8 cellular contexts compared by ENCODE assay signal in the genomic region with DNA sequence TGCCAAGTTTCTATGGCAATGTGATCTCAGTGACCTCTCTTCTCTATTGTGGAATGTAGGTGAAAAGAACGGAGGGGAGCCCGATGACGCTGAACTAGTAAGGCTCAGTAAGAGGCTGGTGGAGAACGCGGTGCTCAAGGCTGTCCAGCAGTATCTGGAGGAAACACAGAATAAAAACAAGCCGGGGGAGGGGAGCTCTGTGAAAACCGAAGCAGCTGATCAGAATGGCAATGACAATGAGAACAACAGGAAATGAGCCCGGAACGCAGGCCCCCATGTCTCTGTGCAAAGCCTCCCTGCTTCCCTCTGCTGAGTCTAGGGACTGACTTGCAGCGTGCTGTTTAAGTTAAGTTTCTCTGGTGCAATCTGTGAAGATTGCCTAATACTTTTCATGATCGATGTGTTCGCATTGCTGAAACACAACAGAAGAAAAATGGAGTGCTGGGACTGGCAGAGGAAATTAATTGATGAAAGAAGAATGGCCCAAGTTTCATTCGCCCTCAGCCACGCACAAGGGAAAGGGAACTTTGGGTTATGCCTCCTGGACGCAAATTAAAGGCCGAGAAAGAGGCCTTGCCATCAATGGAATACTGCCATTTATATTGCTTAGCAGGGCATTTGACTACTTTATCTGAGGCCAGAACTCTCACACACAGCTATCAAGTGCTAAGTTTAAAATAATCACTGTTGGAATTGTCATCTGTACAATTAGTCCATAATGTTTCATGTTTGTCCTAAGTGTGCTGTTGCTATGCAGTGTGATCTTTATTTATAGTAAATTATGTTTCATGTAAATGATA.
DNase-seq lines count a peak whose midpoint lies in the region; TF ChIP-seq lines count a peak whose summit lies in the region.

No MANE protein-coding gene starts in this region.

- H3K27ac Mint-ChIP-seq in Caco-2 (ENCODE audit: unreplicated experiment), result no peak overlapping the region

- BruUV-seq in Caco-2 (replicated peaks; lab: Mats Ljungman, UMichigan), result no TSS peak

- peak; percentile 4 for DNase-seq in Jurkat, Clone E6-1 (ENCODE audit: low read depth, low spot score)
- peak in 2 of 3 experiments; percentile 9 to 15 for DNase-seq in activated CD8-positive, alpha-beta memory T cell treated with anti-CD3 and anti-CD28 coated beads for 48 hours (ENCODE audit: low read depth in 2 of 3, low spot score in 2 of 3)
- peak; percentile 6 for DNase-seq in germinal center (ENCODE audit: low spot score)
- DNase-seq in retina, result peak; percentile 33
- no peak for DNase-seq in Caco-2
- DNase-seq in GM03348 (ENCODE audit: low spot score), result no peak
- DNase-seq in NCI-H2081 treated with DMSO at 0.1 percent for 48 hours (lab: John Stamatoyannopoulos, UW), result no peak
- no peak for DNase-seq in GM13977 (ENCODE audit: low spot score)

- no peaks in the 10 kb centered on the region for H3K36me3 ChIP-seq in Caco-2 (ENCODE audit: control insufficient read depth, insufficient read depth, low read length)

- no peaks in the 10 kb centered on the region for H3K9me3 ChIP-seq in Caco-2

- H3K27me3 ChIP-seq in Caco-2 (replicated peaks; ENCODE audit: control insufficient read depth, insufficient read depth, low read length), result no peaks in the 10 kb centered on the region

- no peak for TF ChIP-seq CTCF in Caco-2 (IDR thresholded peaks at IDR 0.05; ENCODE audit: insufficient read depth in 1 of 2, low read depth in 1 of 2, low read length in 1 of 2, severe bottlenecking in 1 of 2, unreplicated experiment in 1 of 2)
- TF ChIP-seq CTCF in GM13977 (IDR thresholded peaks at IDR 0.05; ENCODE audit: extremely low read depth, insufficient read depth, missing control alignments), result no peak

- intact Hi-C loops in Caco-2 (cut with micrococcal nuclease; ENCODE audit: unreplicated experiment), result no loop called here

- in situ Hi-C loops in GM13977 (cut with MboI; ENCODE audit: low pct_unique_long_range_greater_than_20kb, low sequenced_read_pairs, unreplicated experiment), result no loop called here

- H3K36me3 Mint-ChIP-seq in Caco-2 (ENCODE audit: insufficient read depth, unreplicated experiment), result no peaks in the 10 kb centered on the region

- H3K4me1 ChIP-seq in Caco-2, result no peaks in the 10 kb centered on the region

- H3K9me3 Mint-ChIP-seq in Caco-2 (ENCODE audit: unreplicated experiment), result no peaks in the 10 kb centered on the region

- POLR2A ChIA-PET in Caco-2 (lab: Charles Lee), result interaction anchor here (0.6 kb wide), 1 partner anchor 396 kb away, joined by 3 read pairs; no protein-coding TSS in a partner anchor

- CTCF ChIA-PET in Caco-2 (lab: Charles Lee), result no interaction called here

- no peaks in the 10 kb centered on the region for H3K27me3 Mint-ChIP-seq in Caco-2 (ENCODE audit: insufficient read depth, unreplicated experiment)

- H3K4me1 Mint-ChIP-seq in Caco-2 (ENCODE audit: low read depth, unreplicated experiment), result peaks cover 6% of the 10 kb centered on the region

- no peak overlapping the region for H3K4me3 Mint-ChIP-seq in Caco-2 (ENCODE audit: unreplicated experiment)

- H3K4me3 ChIP-seq in Jurkat, Clone E6-1 (ENCODE audit: low read length), result no peak overlapping the region
- no peak overlapping the region for H3K4me3 ChIP-seq in Caco-2 (ENCODE audit: low read depth, low read length)

Comparison
In these comparisons a context has a peak if more than half of its experiments do, and no peak if none do; other contexts are left out.
1. DNase-seq: peak in Jurkat, Clone E6-1 (single experiment), activated CD8-positive, alpha-beta memory T cell treated with anti-CD3 and anti-CD28 coated beads for 48 hours (2 of 3), germinal center (single experiment) and retina (single experiment); none in Caco-2 (0 of 2), GM03348 (single experiment), NCI-H2081 treated with DMSO at 0.1 percent for 48 hours (single experiment) and GM13977 (single experiment).